Comparison of ENCODE assay signal across 8 cellular contexts in genomic region chr1:95233321-95233736, GRCh38. TPM values are rescaled to one million over a fixed set of nuclear protein-coding genes. Genes with fewer than 3 reads are reported as not detected.
DNase-seq lines count a peak whose midpoint lies in the region; ATAC-seq and TF ChIP-seq lines count a peak whose summit lies in the region.

No MANE protein-coding gene starts in this region.

- H3K4me3 ChIP-seq in MM.1S (ENCODE audit: low read length) (peak overlapping the region; percentile 67), coronary artery (peak overlapping the region; percentile 97), transverse colon (peak overlapping the region; percentile 61 to 89 (median 80))

- H3K27ac Mint-ChIP-seq in CD4-positive, alpha-beta T cell: peak overlapping the region; percentile 86

- H3K27me3 ChIP-seq in CD4-positive, alpha-beta T cell (ENCODE audit: control insufficient read depth, insufficient read depth, low read length): no peaks in the 10 kb centered on the region
- H3K27me3 ChIP-seq in MM.1S (replicated peaks; ENCODE audit: insufficient read depth, low read length): no peaks in the 10 kb centered on the region
- H3K27me3 ChIP-seq in transverse colon: no peaks in the 10 kb centered on the region

- H2AFZ ChIP-seq in MM.1S (ENCODE audit: low read length): peak overlapping the region; percentile 92

- no peak for ATAC-seq in CD4-positive, alpha-beta T cell (ENCODE audit: poor library complexity)

- peaks cover 28% of the 10 kb centered on the region for H3K27me3 Mint-ChIP-seq in CD4-positive, alpha-beta T cell

- POLR2A ChIA-PET in CD4-positive, alpha-beta T cell (lab: Charles Lee): interaction anchor here (0.6 to 2.6 kb wide), 14 partner anchors 10 to 1495 kb away, joined by 3 to 56 read pairs (median 4); partner anchors contain the start of genes ABCD3, ALG14, DNTTIP2 and TLCD4

- H3K9me2 ChIP-seq in MM.1S (replicated peaks; ENCODE audit: insufficient read depth, low read length): no peaks in the 10 kb centered on the region

- peak overlapping the region; percentile 95 for H3K4me3 Mint-ChIP-seq in CD4-positive, alpha-beta T cell

- H3K4me1 ChIP-seq in MM.1S (ENCODE audit: low read length) (no peaks in the 10 kb centered on the region), transverse colon (peaks cover 6 to 31% (median 12%) of the 10 kb centered on the region in 4 donors)

- intact Hi-C loops in CD4-positive, alpha-beta T cell (cut with DNase I, micrococcal nuclease): loop anchor here (2.0 to 10.0 kb wide), 6 partner anchors 146 to 1886 kb away; partner anchors contain the start of genes ALG14 (in 2 of the 2), ABCD3 (in 1 of the 2) and DR1 (in 1 of the 2)
- intact Hi-C loops in transverse colon (cut with DNase I; ENCODE audit: low total_unique reads): loop anchor here (5.0 to 10.0 kb wide), 2 partner anchors 119 to 151 kb away; partner anchors contain the start of gene TLCD4

- H3K9ac ChIP-seq in MM.1S (ENCODE audit: low read length): peak overlapping the region; percentile 29; the same call in 1 of the 2 replicates

- no peaks in the 10 kb centered on the region for H4K20me1 ChIP-seq in MM.1S (ENCODE audit: insufficient read depth, low read length)

- H3K79me2 ChIP-seq in MM.1S (ENCODE audit: low read length): no peaks in the 10 kb centered on the region

- TF ChIP-seq EP300 in transverse colon (IDR thresholded peaks at IDR 0.05; ENCODE audit: low read depth): no peak

- WGBS in transverse colon (ENCODE audit: low coverage in 1 of 2), 2 donors: 14% methylated on average over 13 of the region's 13 CpGs; no CpG with 5 or more reads in 1 of the 2 donors

- in situ Hi-C loops in transverse colon (cut with MboI; ENCODE audit: low pct_ligation_motif_present in 1 of 4, low pct_unique_long_range_greater_than_20kb in 1 of 4, low sequenced_read_pairs in 3 of 4): loop anchor here (25.0 kb wide), 2 partner anchors 146 to 371 kb away; no protein-coding TSS in a partner anchor

- CTCF ChIA-PET in CD4-positive, alpha-beta T cell (lab: Charles Lee): interaction anchor here (0.7 to 2.1 kb wide), 20 partner anchors 8 to 816 kb away, joined by 3 to 26 read pairs (median 4); partner anchors contain the start of genes ALG14, CNN3 and TLCD4

- no peaks in the 10 kb centered on the region for H3K9me3 ChIP-seq in CD4-positive, alpha-beta T cell (ENCODE audit: control insufficient read depth, low read length)
- H3K9me3 ChIP-seq in MM.1S (replicated peaks; ENCODE audit: insufficient read depth, low read length) (no peaks in the 10 kb centered on the region), transverse colon (no peaks in the 10 kb centered on the region)

- TF ChIP-seq CTCF in CD4-positive, alpha-beta T cell (IDR thresholded peaks at IDR 0.05): no peak
- TF ChIP-seq CTCF in MM.1S (IDR thresholded peaks at IDR 0.05; ENCODE audit: low read length) (no peak), coronary artery (IDR thresholded peaks at IDR 0.05) (no peak), transverse colon (IDR thresholded peaks at IDR 0.05) (no peak)

- H3K4me1 Mint-ChIP-seq in CD4-positive, alpha-beta T cell (ENCODE audit: low read depth): peaks cover 45% of the 10 kb centered on the region

- DNase-seq in CD4-positive, alpha-beta T cell: no peak
- DNase-seq in MM.1S (no peak), coronary artery (ENCODE audit: low spot score) (peak; percentile 79), lung microvascular endothelial cell (ENCODE audit: low read depth in 2 of 2) (peak; percentile 13 to 25), transverse colon (peak; percentile 62), NCI-H187 treated with DMSO at 0.1 percent for 48 hours (lab: John Stamatoyannopoulos, UW) (no peak), GF-D8 (lab: John Stamatoyannopoulos, UW) (no peak)
- no peak for DNase-seq in effector CD4-positive, alpha-beta T cell

- H3F3A ChIP-seq in MM.1S (ENCODE audit: insufficient read depth, low read length): no peaks in the 10 kb centered on the region

- peak overlapping the region; percentile 69 for H3K4me2 ChIP-seq in MM.1S (ENCODE audit: low read depth, low read length)

- TF ChIP-seq POLR2A in transverse colon (IDR thresholded peaks at IDR 0.05): no peak

- H3K36me3 ChIP-seq in MM.1S (replicated peaks; ENCODE audit: insufficient read depth, low read length): no peaks in the 10 kb centered on the region
- H3K36me3 ChIP-seq in transverse colon: no peaks in the 10 kb centered on the region

- no peaks in the 10 kb centered on the region for H3K9me3 Mint-ChIP-seq in CD4-positive, alpha-beta T cell

- H3K27ac ChIP-seq in CD4-positive, alpha-beta T cell (ENCODE audit: low read depth, low read length): peak overlapping the region; percentile 33
- H3K27ac ChIP-seq in MM.1S (ENCODE audit: low read length): no peak overlapping the region
- peak overlapping the region; percentile 94 to 95 for H3K27ac ChIP-seq in coronary artery
- peak overlapping the region; percentile 88 to 91 (median 90) for H3K27ac ChIP-seq in transverse colon

- peaks cover 24% of the 10 kb centered on the region for H3K36me3 Mint-ChIP-seq in CD4-positive, alpha-beta T cell (ENCODE audit: low read depth)

RNA-seq across cellular contexts. Expression of gene RWDD3, which starts 0.7 kb away (rescaled TPM):
- total RNA-seq in CD4-positive, alpha-beta T cell: 10 to 100 TPM; 14.3 to 14.5 TPM
- total RNA-seq in lung microvascular endothelial cell (11.9 and 12.6 TPM in 2 replicates), transverse colon (10 to 100 TPM in 3 of 4 donors, 1 to 10 TPM in 1; 2.4 to 22.8 (median 15.1) TPM)

Comparison
In these comparisons a context has a peak if more than half of its experiments do, and no peak if none do; other contexts are left out.
1. DNase-seq: peak in coronary artery (single experiment), lung microvascular endothelial cell (2 of 2) and transverse colon (single experiment); none in CD4-positive, alpha-beta T cell (0 of 10), MM.1S (single experiment), NCI-H187 treated with DMSO at 0.1 percent for 48 hours (single experiment), GF-D8 (single experiment) and effector CD4-positive, alpha-beta T cell (single experiment).
2. Peak in every context shown above with its lines, with median percentiles within 50 percentile points of each other: H3K4me3 ChIP-seq.